23 cellular contexts compared by ENCODE assay signal in the genomic region with DNA sequence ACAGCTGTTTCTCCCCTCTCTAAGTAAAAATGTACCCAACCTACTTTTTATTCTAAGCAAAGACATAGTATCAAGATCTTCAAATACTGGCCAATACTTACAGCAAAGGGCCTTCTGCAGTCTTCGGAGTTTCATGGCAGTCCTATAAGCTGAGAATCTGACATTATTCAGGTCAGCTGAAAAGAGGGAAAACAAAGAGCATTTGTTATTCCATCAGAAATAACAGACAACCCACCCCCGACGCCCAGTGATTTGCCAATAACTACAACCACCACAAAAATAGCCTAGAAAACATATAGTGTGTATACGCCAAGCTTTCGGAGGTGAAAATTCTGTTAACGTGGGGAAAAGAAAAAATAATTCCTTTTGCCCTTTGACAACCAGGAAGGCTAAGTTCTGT.
"Had no signal": no experiment of that assay in that cellular context is flagged by ENCODE, and none has a peak within 500 bp of the region (broad histone marks: within the 10 kb centered on the region; RNA-seq: fewer than 3 reads in every experiment).

No MANE protein-coding gene starts in this region.

- H3K4me1 ChIP-seq: lower lobe of right lung, parathyroid adenoma, stomach, testis had no signal

- H3K27ac ChIP-seq: dorsolateral prefrontal cortex, lower lobe of right lung, neutrophil, parathyroid adenoma, right atrium auricular region, stomach, testis, tibial artery had no signal

- H3K4me3 ChIP-seq: dorsolateral prefrontal cortex, lower lobe of right lung, mucosa of descending colon, right atrium auricular region, stomach, testis, tibial artery had no signal

- H3K9ac ChIP-seq: parathyroid adenoma had no signal

- ATAC-seq: left ventricle myocardium superior; lower lobe of right lung; mucosa of descending colon; natural killer cell treated with Interleukin-12 subunit alpha and Interleukin-12 subunit beta and Interleukin-15 and Interleukin-18, amount 100 ng/mL, for 72 hours; sciatic nerve; stimulated activated effector memory CD8-positive, alpha-beta T cell treated with anti-CD3 and anti-CD28 coated beads, Interleukin-12 subunit alpha, Interleukin-12 subunit beta, amount 100 ng/mL, for 72 hours had no signal

- H3K36me3 ChIP-seq: lower lobe of right lung, neutrophil, right atrium auricular region, stomach, tibial artery had no signal

- H2AFZ ChIP-seq: parathyroid adenoma had no signal

- H3K27me3 ChIP-seq: neutrophil, right atrium auricular region, stomach, testis, tibial artery had no signal

- DNase-seq: dorsolateral prefrontal cortex; effector CD4-positive, alpha-beta T cell; foreskin fibroblast; glutamatergic neuron; hypothalamus; immature natural killer cell; islet precursor cell; left ventricle myocardium superior; lower lobe of right lung; mucosa of descending colon; naive B cell; stimulated activated CD4-positive, alpha-beta T cell treated with anti-CD3 and anti-CD28 coated beads, Interleukin-2, amount 100 ng/mL, for 24 hours; stimulated activated CD4-positive, alpha-beta T cell treated with anti-CD3 and anti-CD28 coated beads, Interleukin-4, amount 100 ng/mL, for 24 hours; stimulated activated naive CD4-positive, alpha-beta T cell treated with Interleukin-2 at 50 U/mL for 16 hours; stomach; testis; tibial artery had no signal

- H3K79me2 ChIP-seq: parathyroid adenoma had no signal

- H3K9me3 ChIP-seq: lower lobe of right lung, mucosa of descending colon, neutrophil, right atrium auricular region, stomach, testis, tibial artery had no signal
